Comparison of ENCODE assay signal across 1 cellular context in genomic region chr13:86572115-86572514, GRCh38.
TF ChIP-seq lines count a peak whose summit lies in the region.

No MANE protein-coding gene starts in this region.

TF ChIP-seq in SK-N-SH, 30 proteins besides CTCF, POLR2A, EP300 and RAD21 (continued from another document):
- peak; percentile 78; the same call in 1 of the 2 replicates for TF ChIP-seq FOSL2 (IDR thresholded peaks at IDR 0.05; ENCODE audit: borderline replicate concordance, low read depth)
- no peak for TF ChIP-seq USF2 (IDR thresholded peaks at IDR 0.05; ENCODE audit: borderline replicate concordance, low read depth, low read length)
- TF ChIP-seq JUND (IDR thresholded peaks at IDR 0.05): peak; percentile 64
- TF ChIP-seq TAF1 (IDR thresholded peaks at IDR 0.05; ENCODE audit: borderline replicate concordance, low read depth, low read length): no peak
- peak; percentile 41; the same call in 1 of the 2 replicates for TF ChIP-seq TCF12 (IDR thresholded peaks at IDR 0.05)
- no peak for TF ChIP-seq USF1 (IDR thresholded peaks at IDR 0.05; ENCODE audit: borderline replicate concordance, low read depth)
